Comparison of ENCODE assay signal across 8 cellular contexts in genomic region chr1:220528049-220528678, GRCh38. TPM values are rescaled to one million over a fixed set of nuclear protein-coding genes. Genes with fewer than 3 reads are reported as not detected.
DNase-seq lines count a peak whose midpoint lies in the region; ATAC-seq and TF ChIP-seq lines count a peak whose summit lies in the region.

Gene MARK1, plus strand, starts transcription at chr1:220528136. Its CDS starts 687 bp downstream, at chr1:220528823.

- peak; percentile 69 for ATAC-seq in HG02642 (IDR thresholded peaks at IDR 0.05; ENCODE audit: poor library complexity, unreplicated experiment)
- ATAC-seq in activated naive CD8-positive, alpha-beta T cell treated with anti-CD3 and anti-CD28 coated beads, Interleukin-2, amount 50 U/mL, for 24 hours = peak; percentile 54

- H3K27me3 ChIP-seq in osteoblast (ENCODE audit: insufficient read depth, low read length) = peaks cover 57% of the 10 kb centered on the region

- H3K4me1 Mint-ChIP-seq in activated naive CD8-positive, alpha-beta T cell treated with anti-CD3 and anti-CD28 coated beads, Interleukin-2, amount 50 U/mL, for 24 hours = peaks cover 9% of the 10 kb centered on the region

- no peaks in the 10 kb centered on the region for H3K79me2 ChIP-seq in osteoblast (ENCODE audit: insufficient read depth, low read length)

- no peaks in the 10 kb centered on the region for H3K36me3 ChIP-seq in osteoblast (ENCODE audit: insufficient read depth, low read length)

- H3K27ac Mint-ChIP-seq in activated naive CD8-positive, alpha-beta T cell treated with anti-CD3 and anti-CD28 coated beads, Interleukin-2, amount 50 U/mL, for 24 hours = no peak within 1 kb of the TSS

- H3K9me3 Mint-ChIP-seq in activated naive CD8-positive, alpha-beta T cell treated with anti-CD3 and anti-CD28 coated beads, Interleukin-2, amount 50 U/mL, for 24 hours = no peaks in the 10 kb centered on the region

- no peaks in the 10 kb centered on the region for H4K20me1 ChIP-seq in osteoblast (ENCODE audit: insufficient read depth, low read length)

- H2AFZ ChIP-seq in osteoblast (ENCODE audit: low read length) = peak within 1 kb of the TSS; percentile 81

- intact Hi-C loops in cardiac septum (cut with DNase I) = loop anchor here (5.0 kb wide), 1 partner anchor 226 kb away; no protein-coding TSS in a partner anchor

- H3K27ac ChIP-seq in osteoblast (ENCODE audit: low read depth, low read length) = no peak within 1 kb of the TSS

- H3K4me3 Mint-ChIP-seq in activated naive CD8-positive, alpha-beta T cell treated with anti-CD3 and anti-CD28 coated beads, Interleukin-2, amount 50 U/mL, for 24 hours = peak within 1 kb of the TSS; percentile 81

- peak within 1 kb of the TSS; percentile 81 for H3K4me2 ChIP-seq in osteoblast (ENCODE audit: insufficient read depth, low read length)

- no peak for TF ChIP-seq CTCF in osteoblast (IDR thresholded peaks at IDR 0.05; ENCODE audit: extremely low read depth, low read depth, low read length)

- H3K27me3 Mint-ChIP-seq in activated naive CD8-positive, alpha-beta T cell treated with anti-CD3 and anti-CD28 coated beads, Interleukin-2, amount 50 U/mL, for 24 hours = peaks cover 62% of the 10 kb centered on the region

- peaks cover 4% of the 10 kb centered on the region for H3K4me1 ChIP-seq in osteoblast (ENCODE audit: insufficient read depth, low read length)

- peak; percentile 8 for DNase-seq in stimulated activated CD4-positive, alpha-beta T cell treated with anti-CD3 and anti-CD28 coated beads, Interleukin-4, amount 100 ng/mL, for 1 hour
- DNase-seq in stimulated activated CD4-positive, alpha-beta T cell treated with anti-CD3 and anti-CD28 coated beads, Interleukin-2, amount 100 ng/mL, for 48 hours = no peak
- DNase-seq in NCI-H2196 treated with DMSO at 0.1 percent for 48 hours (lab: John Stamatoyannopoulos, UW; ENCODE audit: unreplicated experiment) = peak; percentile 43
- peak; percentile 11 for DNase-seq in activated naive CD8-positive, alpha-beta T cell treated with anti-CD3 and anti-CD28 coated beads, Interleukin-2, amount 50 U/mL, for 24 hours
- peak; percentile 88 for DNase-seq in cardiac septum (ENCODE audit: low spot score)
- peak; percentile 90 for DNase-seq in osteoblast (ENCODE audit: insufficient read length, low spot score, missing footprints)
- DNase-seq in NCI-H526 treated with DMSO at 0.1 percent for 48 hours (lab: John Stamatoyannopoulos, UW) = no peak

- H3K36me3 Mint-ChIP-seq in activated naive CD8-positive, alpha-beta T cell treated with anti-CD3 and anti-CD28 coated beads, Interleukin-2, amount 50 U/mL, for 24 hours (ENCODE audit: low read depth) = no peaks in the 10 kb centered on the region

- no peaks in the 10 kb centered on the region for H3K9me3 ChIP-seq in osteoblast (ENCODE audit: low read depth, low read length)

- peak within 1 kb of the TSS; percentile 70 for H3K4me3 ChIP-seq in osteoblast (ENCODE audit: insufficient read depth, low read length)

RNA-seq across cellular contexts. Expression of gene MARK1, which starts in this region (rescaled TPM):
- 22.0 TPM for total RNA-seq in cardiac septum
- total RNA-seq in osteoblast = 0.72 and 1.5 TPM in 2 replicates

Comparison
In these comparisons a context has a peak if more than half of its experiments do, and no peak if none do; other contexts are left out.
1. DNase-seq: peak in stimulated activated CD4-positive, alpha-beta T cell treated with anti-CD3 and anti-CD28 coated beads, Interleukin-4, amount 100 ng/mL, for 1 hour (single experiment), NCI-H2196 treated with DMSO at 0.1 percent for 48 hours (single experiment), activated naive CD8-positive, alpha-beta T cell treated with anti-CD3 and anti-CD28 coated beads, Interleukin-2, amount 50 U/mL, for 24 hours (single experiment), cardiac septum (single experiment) and osteoblast (single experiment); none in stimulated activated CD4-positive, alpha-beta T cell treated with anti-CD3 and anti-CD28 coated beads, Interleukin-2, amount 100 ng/mL, for 48 hours (0 of 2) and NCI-H526 treated with DMSO at 0.1 percent for 48 hours (single experiment).